In genomic region chr14:100979079-100979478, GRCh38 we compare ENCODE assay signal across 28 cellular contexts.
"Had no signal": no experiment of that assay in that cellular context is flagged by ENCODE, and none has a peak within 500 bp of the region (broad histone marks: within the 10 kb centered on the region; RNA-seq: fewer than 3 reads in every experiment).

No MANE protein-coding gene starts in this region.

- H3K27me3 Mint-ChIP-seq: activated CD4-positive, alpha-beta T cell treated with anti-CD3 and anti-CD28 coated beads, Interleukin-2, amount 10 ng/mL, durations not matched to agents 24 days and 14 days had no signal

- H3K36me3 ChIP-seq: ascending aorta, breast epithelium had no signal

- H3K4me1 Mint-ChIP-seq: activated CD4-positive, alpha-beta T cell treated with anti-CD3 and anti-CD28 coated beads, Interleukin-2, amount 10 ng/mL, durations not matched to agents 24 days and 14 days; activated naive CD8-positive, alpha-beta T cell treated with anti-CD3 and anti-CD28 coated beads for 36 hours had no signal

- H3K27ac Mint-ChIP-seq: activated CD4-positive, alpha-beta T cell treated with anti-CD3 and anti-CD28 coated beads, Interleukin-2, amount 10 ng/mL, durations not matched to agents 24 days and 14 days; activated CD8-positive, alpha-beta T cell treated with anti-CD3 and anti-CD28 coated beads for 36 hours; activated naive CD8-positive, alpha-beta T cell treated with anti-CD3 and anti-CD28 coated beads for 36 hours; T-helper 1 cell treated with Interleukin-12 subunit alpha and Interleukin-12 subunit beta and Interleukin-4 antibody, amounts not matched to agents 30 μg/mL and 1 μg/mL, for 36 hours; T-helper 2 cell treated with Interferon-gamma antibody and Interleukin-4, amounts not matched to agents 5 μg/mL and 100 μg/mL, for 36 hours had no signal

- H3K27me3 ChIP-seq: ascending aorta, body of pancreas, breast epithelium, SJSA1 had no signal

- H3K27ac ChIP-seq: ascending aorta, body of pancreas, breast epithelium, SJSA1 had no signal

- H3K4me3 ChIP-seq: ascending aorta, body of pancreas, breast epithelium, SJSA1 had no signal

- H3K4me3 Mint-ChIP-seq: activated CD4-positive, alpha-beta T cell treated with anti-CD3 and anti-CD28 coated beads, Interleukin-2, amount 10 ng/mL, durations not matched to agents 24 days and 14 days; activated CD8-positive, alpha-beta T cell treated with anti-CD3 and anti-CD28 coated beads for 36 hours; activated naive CD8-positive, alpha-beta T cell treated with anti-CD3 and anti-CD28 coated beads for 36 hours; activated T-cell treated with anti-CD3 and anti-CD28 coated beads, Interleukin-2, amount 50 U/mL, for 4 hours; T-helper 1 cell treated with Interleukin-12 subunit alpha and Interleukin-12 subunit beta and Interleukin-4 antibody, amounts not matched to agents 30 μg/mL and 1 μg/mL, for 36 hours; T-helper 2 cell treated with Interferon-gamma antibody and Interleukin-4, amounts not matched to agents 5 μg/mL and 100 μg/mL, for 36 hours had no signal

- H3K4me1 ChIP-seq: ascending aorta, body of pancreas, breast epithelium, SJSA1 had no signal

- H3K4me2 ChIP-seq: SK-N-SH had no signal

- H3K36me3 Mint-ChIP-seq: activated naive CD8-positive, alpha-beta T cell treated with anti-CD3 and anti-CD28 coated beads for 36 hours had no signal

- H3K9me3 Mint-ChIP-seq: activated CD4-positive, alpha-beta T cell treated with anti-CD3 and anti-CD28 coated beads, Interleukin-2, amount 10 ng/mL, durations not matched to agents 24 days and 14 days; activated CD8-positive, alpha-beta T cell treated with anti-CD3 and anti-CD28 coated beads for 36 hours; activated naive CD8-positive, alpha-beta T cell treated with anti-CD3 and anti-CD28 coated beads for 36 hours; activated T-cell treated with anti-CD3 and anti-CD28 coated beads, Interleukin-2, amount 50 U/mL, for 4 hours; T-helper 1 cell treated with Interleukin-12 subunit alpha and Interleukin-12 subunit beta and Interleukin-4 antibody, amounts not matched to agents 30 μg/mL and 1 μg/mL, for 36 hours; T-helper 2 cell treated with Interferon-gamma antibody and Interleukin-4, amounts not matched to agents 5 μg/mL and 100 μg/mL, for 36 hours had no signal

- H3K9me3 ChIP-seq: ascending aorta, body of pancreas, breast epithelium, SJSA1, SK-N-SH had no signal

- ATAC-seq: activated CD8-positive, alpha-beta T cell treated with anti-CD3 and anti-CD28 coated beads for 36 hours; activated T-cell treated with anti-CD3 and anti-CD28 coated beads, Interleukin-2, amount 50 U/mL, for 4 hours; body of pancreas had no signal

- H3K9ac ChIP-seq: SK-N-SH had no signal

- H3K9me2 ChIP-seq: SK-N-SH had no signal

- DNase-seq: activated CD4-positive, alpha-beta T cell treated with anti-CD3 and anti-CD28 coated beads, Interleukin-2, amount 10 ng/mL, durations not matched to agents 24 days and 14 days; activated CD4-positive, alpha-beta T cell treated with anti-CD3 and anti-CD28 coated beads, Interleukin-2, amount 50 U/mL, for 4 hours; activated CD8-positive, alpha-beta T cell treated with anti-CD3 and anti-CD28 coated beads for 36 hours; activated effector memory CD4-positive, alpha-beta T cell treated with Interleukin-2 at 50 U/mL for 16 hours; activated naive CD4-positive, alpha-beta T cell treated with anti-CD3 and anti-CD28 coated beads, Interleukin-2, amount 50 U/mL, for 16 hours; activated naive CD8-positive, alpha-beta T cell treated with anti-CD3 and anti-CD28 coated beads for 36 hours; activated T-cell treated with anti-CD3 and anti-CD28 coated beads, Interleukin-2, amount 50 U/mL, for 4 hours; amygdala; body of pancreas; Karpas-422; KBM-7; NCI-H1048; NCI-H1105 treated with DMSO at 0.1 percent for 48 hours; NCI-H1436; NCI-H1694; NCI-H1930; NCI-H2081 treated with DMSO at 0.1 percent for 48 hours; NCI-H446 treated with DMSO at 0.1 percent for 48 hours; NCI-H524; NCI-H69; NK-92 treated with Interleukin-12 subunit alpha and Interleukin-12 subunit beta, amount 100 ng/mL, for 24 hours; SHP77; SK-N-SH had no signal
